24 cellular contexts compared by ENCODE assay signal in genomic region chr16:1541293-1542165, GRCh38. TPM values are rescaled to one million over a fixed set of nuclear protein-coding genes. Genes with fewer than 3 reads are reported as not detected.
DNase-seq lines count a peak whose midpoint lies in the region; ATAC-seq and TF ChIP-seq lines count a peak whose summit lies in the region.
"Had no signal": no experiment of that assay in that cellular context is flagged by ENCODE, and none has a peak within 500 bp of the region (broad histone marks: within the 10 kb centered on the region; RNA-seq: fewer than 3 reads in every experiment).

No MANE protein-coding gene starts in this region.

- H3K4me1 ChIP-seq in esophagus muscularis mucosa (peaks cover 78 to 100% (median 94%) of the 10 kb centered on the region in 4 donors), skeletal muscle tissue (ENCODE audit: control insufficient read depth in 3 of 3, insufficient read depth in 3 of 3, low read length in 3 of 3) (peaks cover 44 to 79% (median 77%) of the 10 kb centered on the region in 3 donors), tibial artery (peaks cover 0 to 67% (median 38%) of the 10 kb centered on the region in 4 donors), mesendoderm (ENCODE audit: control insufficient read depth, low read depth, low read length) (no peaks in the 10 kb centered on the region)
- H3K4me1 ChIP-seq: SJSA1 had no signal

- H2BK5ac ChIP-seq in mesendoderm (ENCODE audit: low read length), result no peak overlapping the region

- no peak overlapping the region for H4K8ac ChIP-seq in mesendoderm (ENCODE audit: low read depth, low read length)

- TF ChIP-seq CTCF in esophagus muscularis mucosa (IDR thresholded peaks at IDR 0.05) (no peak), tibial artery (IDR thresholded peaks at IDR 0.05) (no peak)

- DNase-seq in activated CD4-positive, alpha-beta T cell treated with anti-CD3 and anti-CD28 coated beads, Interleukin-2, amount 10 ng/mL, durations not matched to agents 24 days and 14 days, result no peak
- no peak for DNase-seq in activated CD4-positive, alpha-beta T cell treated with anti-CD3 and anti-CD28 coated beads for 48 hours
- DNase-seq in T-helper 17 cell (no peak), esophagus muscularis mucosa (ENCODE audit: extremely low spot score) (no peak), tibial artery (no peak), mesendoderm (no peak)
- DNase-seq: activated B cell treated with CpG ODN at 0.5 μM for 24 hours; activated CD8-positive, alpha-beta memory T cell treated with anti-CD3 and anti-CD28 coated beads, Interleukin-2, amount 50 U/mL, for 48 hours; activated naive CD8-positive, alpha-beta T cell treated with anti-CD3 and anti-CD28 coated beads, Interleukin-2, amount 10 ng/mL, durations not matched to agents 7 days and 5 days; erythroblast; HCEC 1CT; Kasumi-1; natural killer cell; NCI-H69; stimulated activated CD4-positive, alpha-beta T cell treated with anti-CD3 and anti-CD28 coated beads, Interleukin-2, amount 100 ng/mL, for 48 hours; substantia nigra had no signal

- H3K4me3 ChIP-seq in esophagus muscularis mucosa (no peak overlapping the region), skeletal muscle tissue (ENCODE audit: low read length in 3 of 3) (no peak overlapping the region), tibial artery (no peak overlapping the region), mesendoderm (ENCODE audit: low read length) (no peak overlapping the region)
- H3K4me3 ChIP-seq: breast epithelium, SJSA1, skin epidermis had no signal

- peak overlapping the region; percentile 58 for H3K27ac Mint-ChIP-seq in activated CD4-positive, alpha-beta T cell treated with anti-CD3 and anti-CD28 coated beads, Interleukin-2, amount 10 ng/mL, durations not matched to agents 24 days and 14 days
- peak overlapping the region; percentile 47 for H3K27ac Mint-ChIP-seq in T-helper 17 cell
- H3K27ac Mint-ChIP-seq: activated B cell treated with CpG ODN at 0.5 μM for 24 hours, natural killer cell had no signal

- no peaks in the 10 kb centered on the region for H3K79me1 ChIP-seq in mesendoderm (ENCODE audit: low read length)

- no peak overlapping the region for H3K18ac ChIP-seq in mesendoderm (ENCODE audit: low read length)

- no peak overlapping the region for H3K4ac ChIP-seq in mesendoderm (ENCODE audit: low read depth, low read length)

- H3K4me1 Mint-ChIP-seq in activated CD4-positive, alpha-beta T cell treated with anti-CD3 and anti-CD28 coated beads, Interleukin-2, amount 10 ng/mL, durations not matched to agents 24 days and 14 days, result peaks cover 50% of the 10 kb centered on the region
- peaks cover 54% of the 10 kb centered on the region for H3K4me1 Mint-ChIP-seq in T-helper 17 cell

- 93% methylated on average over 23 of the region's 41 CpGs for WGBS in esophagus muscularis mucosa
- no CpG with 5 or more reads among the region's 41 CpGs for WGBS in mesendoderm (ENCODE audit: extremely low coverage, insufficient coverage, low lambda C conversion rate)

- no peak overlapping the region for H3K4me3 Mint-ChIP-seq in activated CD4-positive, alpha-beta T cell treated with anti-CD3 and anti-CD28 coated beads, Interleukin-2, amount 10 ng/mL, durations not matched to agents 24 days and 14 days
- no peak overlapping the region for H3K4me3 Mint-ChIP-seq in T-helper 17 cell
- H3K4me3 Mint-ChIP-seq: activated B cell treated with CpG ODN at 0.5 μM for 24 hours; activated naive CD8-positive, alpha-beta T cell treated with anti-CD3 and anti-CD28 coated beads, Interleukin-2, amount 10 ng/mL, durations not matched to agents 7 days and 5 days; natural killer cell had no signal

- no peak overlapping the region for H3K9ac ChIP-seq in skeletal muscle tissue (ENCODE audit: low read depth in 1 of 3, low read length in 3 of 3)
- H3K9ac ChIP-seq in mesendoderm (ENCODE audit: low read length), result no peak overlapping the region

- no peak overlapping the region for H2BK15ac ChIP-seq in mesendoderm (replicated peaks; ENCODE audit: low read depth)

- H2BK120ac ChIP-seq in mesendoderm (ENCODE audit: low read depth, low read length), result no peak overlapping the region

- H3K36me3 Mint-ChIP-seq in activated CD4-positive, alpha-beta T cell treated with anti-CD3 and anti-CD28 coated beads, Interleukin-2, amount 10 ng/mL, durations not matched to agents 24 days and 14 days (ENCODE audit: low read depth), result peaks cover 44% of the 10 kb centered on the region
- peaks cover 6% of the 10 kb centered on the region for H3K36me3 Mint-ChIP-seq in T-helper 17 cell (ENCODE audit: low read depth)
- H3K36me3 Mint-ChIP-seq: natural killer cell had no signal

- H3K27me3 ChIP-seq in esophagus muscularis mucosa (no peaks in the 10 kb centered on the region), skeletal muscle tissue (ENCODE audit: control insufficient read depth in 3 of 3, insufficient read depth in 3 of 3, low read length in 3 of 3) (no peaks in the 10 kb centered on the region), tibial artery (no peaks in the 10 kb centered on the region), mesendoderm (ENCODE audit: insufficient read depth, low read length, poor library complexity) (no peaks in the 10 kb centered on the region)
- H3K27me3 ChIP-seq: breast epithelium, SJSA1 had no signal

- no peak for TF ChIP-seq EP300 in esophagus muscularis mucosa (IDR thresholded peaks at IDR 0.05)

- H3K27ac ChIP-seq in esophagus muscularis mucosa (replicated peaks in 1 of 4) (peak overlapping the region; percentile 81 to 89 (median 84)), skeletal muscle tissue (ENCODE audit: low read depth, low read length) (peak overlapping the region; percentile 56), tibial artery (peak overlapping the region in 1 of 2 donors; percentile 76), mesendoderm (ENCODE audit: low read depth, low read length) (no peak overlapping the region)
- H3K27ac ChIP-seq: C4-2B, SJSA1 had no signal

- H3K36me3 ChIP-seq in esophagus muscularis mucosa, result peaks cover 19 to 75% (median 73%) of the 10 kb centered on the region in 4 donors
- H3K36me3 ChIP-seq in skeletal muscle tissue (ENCODE audit: control insufficient read depth in 3 of 3, insufficient read depth in 3 of 3, low read length in 3 of 3), result peaks cover 21 to 43% (median 22%) of the 10 kb centered on the region in 3 donors
- peaks cover 34 to 83% (median 63%) of the 10 kb centered on the region in 3 donors for H3K36me3 ChIP-seq in tibial artery
- no peaks in the 10 kb centered on the region for H3K36me3 ChIP-seq in mesendoderm (ENCODE audit: control insufficient read depth, insufficient read depth, low read length)
- H3K36me3 ChIP-seq: breast epithelium, SJSA1 had no signal

- no peak overlapping the region for H3K23ac ChIP-seq in mesendoderm (ENCODE audit: low read length)

- no peak overlapping the region for H4K5ac ChIP-seq in mesendoderm (ENCODE audit: low read length)

- no peaks in the 10 kb centered on the region for H3K9me3 Mint-ChIP-seq in activated CD4-positive, alpha-beta T cell treated with anti-CD3 and anti-CD28 coated beads, Interleukin-2, amount 10 ng/mL, durations not matched to agents 24 days and 14 days
- H3K9me3 Mint-ChIP-seq: activated B cell treated with CpG ODN at 0.5 μM for 24 hours; activated naive CD8-positive, alpha-beta T cell treated with anti-CD3 and anti-CD28 coated beads, Interleukin-2, amount 10 ng/mL, durations not matched to agents 7 days and 5 days; natural killer cell had no signal

- no peaks in the 10 kb centered on the region for H3K27me3 Mint-ChIP-seq in activated CD4-positive, alpha-beta T cell treated with anti-CD3 and anti-CD28 coated beads, Interleukin-2, amount 10 ng/mL, durations not matched to agents 24 days and 14 days
- no peaks in the 10 kb centered on the region for H3K27me3 Mint-ChIP-seq in T-helper 17 cell
- H3K27me3 Mint-ChIP-seq: activated B cell treated with CpG ODN at 0.5 μM for 24 hours; activated naive CD8-positive, alpha-beta T cell treated with anti-CD3 and anti-CD28 coated beads, Interleukin-2, amount 10 ng/mL, durations not matched to agents 7 days and 5 days had no signal

- no peak overlapping the region for H3K56ac ChIP-seq in mesendoderm (ENCODE audit: low read length)

- ATAC-seq in T-helper 17 cell (no peak), HG03521 (IDR thresholded peaks at IDR 0.05; ENCODE audit: unreplicated experiment) (no peak)
- ATAC-seq: natural killer cell had no signal

- H3K4me2 ChIP-seq in mesendoderm (ENCODE audit: low read length), result no peak overlapping the region

- no peak overlapping the region for H2AK5ac ChIP-seq in mesendoderm (ENCODE audit: low read length)

- TF ChIP-seq POLR2A in esophagus muscularis mucosa (IDR thresholded peaks at IDR 0.05; ENCODE audit: low read depth), result no peak

- no peaks in the 10 kb centered on the region for H3K79me2 ChIP-seq in mesendoderm (ENCODE audit: control insufficient read depth, insufficient read depth, low read length)

- no peaks in the 10 kb centered on the region for H3K9me3 ChIP-seq in T-helper 17 cell (ENCODE audit: control insufficient read depth, low read length, poor library complexity, severe bottlenecking)
- no peaks in the 10 kb centered on the region for H3K9me3 ChIP-seq in esophagus muscularis mucosa
- no peaks in the 10 kb centered on the region for H3K9me3 ChIP-seq in skeletal muscle tissue (ENCODE audit: control insufficient read depth in 3 of 3, low read length in 3 of 3)
- no peaks in the 10 kb centered on the region for H3K9me3 ChIP-seq in tibial artery
- H3K9me3 ChIP-seq: breast epithelium, SJSA1 had no signal

- intact Hi-C loops in activated CD4-positive, alpha-beta T cell treated with anti-CD3 and anti-CD28 coated beads, Interleukin-2, amount 10 ng/mL, durations not matched to agents 24 days and 14 days (cut with micrococcal nuclease), result loop anchor here (2.0 kb wide), 2 partner anchors 49 to 69 kb away; partner anchors contain the start of gene TELO2
- intact Hi-C loops in esophagus muscularis mucosa (cut with DNase I) (no loop called here), tibial artery (cut with DNase I; ENCODE audit: low total_unique reads) (no loop called here)

RNA-seq across cellular contexts. Expression of gene TMEM204, which starts 8.1 kb away (rescaled TPM):
- 19.9 and 20.8 TPM in 2 replicates for total RNA-seq in activated CD4-positive, alpha-beta T cell treated with anti-CD3 and anti-CD28 coated beads, Interleukin-2, amount 10 ng/mL, durations not matched to agents 24 days and 14 days
- total RNA-seq in T-helper 17 cell (10 to 100 TPM; 22.2 to 23.4 TPM), esophagus muscularis mucosa (10 to 100 TPM; 39.5 to 75.0 (median 57.1) TPM), skeletal muscle tissue (8.9 TPM)
- 0.07 TPM for polyA plus RNA-seq in mesendoderm (2013, experiment 1 of 2)
- 0.04 TPM for polyA plus RNA-seq in mesendoderm (2013, experiment 2 of 2)
- total RNA-seq: A172 had no signal

RNA-seq across cellular contexts. Expression of gene TELO2, which starts 48.4 kb away (rescaled TPM):
- total RNA-seq in activated CD4-positive, alpha-beta T cell treated with anti-CD3 and anti-CD28 coated beads, Interleukin-2, amount 10 ng/mL, durations not matched to agents 24 days and 14 days, result 91.4 and 101 TPM in 2 replicates
- 10 to 100 TPM; 36.4 to 39.7 TPM for total RNA-seq in T-helper 17 cell
- 10 to 100 TPM; 14.1 to 27.7 (median 18.4) TPM for total RNA-seq in esophagus muscularis mucosa
- total RNA-seq in skeletal muscle tissue, result 11.0 TPM
- 31.2 TPM for polyA plus RNA-seq in mesendoderm (2013, experiment 1 of 2)
- 31.3 TPM for polyA plus RNA-seq in mesendoderm (2013, experiment 2 of 2)

RNA-seq across cellular contexts. Expression of gene PTX4, which starts 52.8 kb away (rescaled TPM):
- total RNA-seq in activated CD4-positive, alpha-beta T cell treated with anti-CD3 and anti-CD28 coated beads, Interleukin-2, amount 10 ng/mL, durations not matched to agents 24 days and 14 days, result not detected in 2 replicates
- total RNA-seq in T-helper 17 cell (not detected), esophagus muscularis mucosa (under 1 TPM in 3 of 4 donors, not detected in 1; 0.39 to 0.75 (median 0.66) TPM), skeletal muscle tissue (1.0 TPM)
- polyA plus RNA-seq in mesendoderm (2013, experiment 1 of 2), result 0.03 TPM
- 0.04 TPM for polyA plus RNA-seq in mesendoderm (2013, experiment 2 of 2)
- total RNA-seq: A172; activated B cell treated with CpG ODN at 0.5 μM for 24 hours; activated naive CD8-positive, alpha-beta T cell treated with anti-CD3 and anti-CD28 coated beads, Interleukin-2, amount 10 ng/mL, durations not matched to agents 7 days and 5 days; breast epithelium; SJSA1; T-helper 2 cell treated with Interferon-gamma antibody and Interleukin-4, amounts not matched to agents 100 ng/mL and 5 ng/mL, for 36 hours had no signal
